ENCODE assay signal across 21 cellular contexts in genomic region chr7:90721869-90722431, GRCh38.
DNase-seq lines count a peak whose midpoint lies in the region; ATAC-seq and TF ChIP-seq lines count a peak whose summit lies in the region.
"Had no signal": no experiment of that assay in that cellular context is flagged by ENCODE, and none has a peak within 500 bp of the region (broad histone marks: within the 10 kb centered on the region; RNA-seq: fewer than 3 reads in every experiment).

No MANE protein-coding gene starts in this region.

- WGBS in gastroesophageal sphincter (ENCODE audit: low coverage in 1 of 2), 2 donors = 47 to 61% methylated on average over 6 to 7 of the region's 7 CpGs

- H3K4me3 ChIP-seq in right atrium auricular region (no peak overlapping the region), gastroesophageal sphincter (peak overlapping the region in 1 of 2 donors; percentile 10)
- H3K4me3 ChIP-seq: ascending aorta, mucosa of descending colon, ovary had no signal

- TF ChIP-seq EP300 in gastroesophageal sphincter (IDR thresholded peaks at IDR 0.05) = no peak

- H3K4me1 Mint-ChIP-seq in osteocyte (ENCODE audit: unreplicated experiment) = peaks cover 94% of the 10 kb centered on the region
- H3K4me1 Mint-ChIP-seq: activated CD4-positive, alpha-beta T cell treated with anti-CD3 and anti-CD28 coated beads, Interleukin-2, amount 10 ng/mL, durations not matched to agents 7 days and 5 days; activated naive CD4-positive, alpha-beta T cell treated with anti-CD3 and anti-CD28 coated beads, Interleukin-2, amount 10 ng/mL, durations not matched to agents 7 days and 5 days had no signal

- H3K4me1 ChIP-seq in right atrium auricular region (peaks cover 0 to 24% of the 10 kb centered on the region in 2 donors), gastroesophageal sphincter (peaks cover 7 to 56% (median 23%) of the 10 kb centered on the region in 3 donors)

- H3K36me3 ChIP-seq in right atrium auricular region (no peaks in the 10 kb centered on the region), gastroesophageal sphincter (no peaks in the 10 kb centered on the region)
- H3K36me3 ChIP-seq: ascending aorta, ovary had no signal

- no peak for TF ChIP-seq POLR2A in gastroesophageal sphincter (IDR thresholded peaks at IDR 0.05)

- no peaks in the 10 kb centered on the region for H3K9me3 Mint-ChIP-seq in osteocyte (ENCODE audit: unreplicated experiment)
- H3K9me3 Mint-ChIP-seq: activated CD4-positive, alpha-beta T cell treated with anti-CD3 and anti-CD28 coated beads, Interleukin-2, amount 10 ng/mL, durations not matched to agents 7 days and 5 days; activated naive CD4-positive, alpha-beta T cell treated with anti-CD3 and anti-CD28 coated beads, Interleukin-2, amount 10 ng/mL, durations not matched to agents 7 days and 5 days had no signal

- TF ChIP-seq CTCF in right atrium auricular region (IDR thresholded peaks at IDR 0.05) = no peak
- no peak for TF ChIP-seq CTCF in gastroesophageal sphincter (IDR thresholded peaks at IDR 0.05)
- TF ChIP-seq CTCF in osteocyte (IDR thresholded peaks at IDR 0.05) = no peak

- H3K27me3 ChIP-seq in right atrium auricular region (no peaks in the 10 kb centered on the region), gastroesophageal sphincter (no peaks in the 10 kb centered on the region)
- H3K27me3 ChIP-seq: ascending aorta, ovary had no signal

- H3K27ac ChIP-seq in right atrium auricular region = peak overlapping the region; percentile 28 to 46
- H3K27ac ChIP-seq in gastroesophageal sphincter = peak overlapping the region in 3 of 4 donors; percentile 4 to 39 (median 34)
- H3K27ac ChIP-seq: HL-60, ovary had no signal

- H3K4me3 Mint-ChIP-seq in osteocyte (ENCODE audit: unreplicated experiment) = peak overlapping the region; percentile 15
- H3K4me3 Mint-ChIP-seq: activated CD4-positive, alpha-beta T cell treated with anti-CD3 and anti-CD28 coated beads, Interleukin-2, amount 10 ng/mL, durations not matched to agents 7 days and 5 days; activated naive CD4-positive, alpha-beta T cell treated with anti-CD3 and anti-CD28 coated beads, Interleukin-2, amount 10 ng/mL, durations not matched to agents 7 days and 5 days had no signal

- peaks cover 5% of the 10 kb centered on the region for H3K36me3 Mint-ChIP-seq in osteocyte (ENCODE audit: unreplicated experiment)
- H3K36me3 Mint-ChIP-seq: activated naive CD4-positive, alpha-beta T cell treated with anti-CD3 and anti-CD28 coated beads, Interleukin-2, amount 10 ng/mL, durations not matched to agents 7 days and 5 days had no signal

- H3K27me3 Mint-ChIP-seq in osteocyte (ENCODE audit: unreplicated experiment) = no peaks in the 10 kb centered on the region
- H3K27me3 Mint-ChIP-seq: activated CD4-positive, alpha-beta T cell treated with anti-CD3 and anti-CD28 coated beads, Interleukin-2, amount 10 ng/mL, durations not matched to agents 7 days and 5 days; activated naive CD4-positive, alpha-beta T cell treated with anti-CD3 and anti-CD28 coated beads, Interleukin-2, amount 10 ng/mL, durations not matched to agents 7 days and 5 days had no signal

- H3K27ac Mint-ChIP-seq in osteocyte (ENCODE audit: unreplicated experiment) = peak overlapping the region; percentile 91
- H3K27ac Mint-ChIP-seq: activated CD4-positive, alpha-beta T cell treated with anti-CD3 and anti-CD28 coated beads, Interleukin-2, amount 10 ng/mL, durations not matched to agents 7 days and 5 days; activated naive CD4-positive, alpha-beta T cell treated with anti-CD3 and anti-CD28 coated beads, Interleukin-2, amount 10 ng/mL, durations not matched to agents 7 days and 5 days had no signal

- DNase-seq in right atrium auricular region (ENCODE audit: low spot score) (no peak), left cardiac atrium (no peak), osteocyte (ENCODE audit: extremely low spot score, unreplicated experiment) (no peak), islet precursor cell (no peak)
- no peak for DNase-seq in stimulated activated CD4-positive, alpha-beta T cell treated with anti-CD3 and anti-CD28 coated beads, Interleukin-1b, Interleukin-23, amount 100 ng/mL, for 48 hours
- DNase-seq: activated CD4-positive, alpha-beta T cell treated with anti-CD3 and anti-CD28 coated beads, Interleukin-2, amount 10 ng/mL, durations not matched to agents 7 days and 5 days; activated naive CD4-positive, alpha-beta T cell treated with anti-CD3 and anti-CD28 coated beads, Interleukin-2, amount 10 ng/mL, durations not matched to agents 7 days and 5 days; activated T-cell treated with anti-CD3 and anti-CD28 coated beads for 4 hours; C1 segment of cervical spinal cord; DMS153; MV-4-11; NCI-H1930; ovary; stimulated activated CD4-positive, alpha-beta T cell treated with anti-CD3 and anti-CD28 coated beads, Interleukin-4, amount 100 ng/mL, for 1 hour; substantia nigra had no signal

- ATAC-seq in left cardiac atrium = no peak
- no peak for ATAC-seq in gastroesophageal sphincter
- no peak for ATAC-seq in HG02623 (IDR thresholded peaks at IDR 0.05; ENCODE audit: unreplicated experiment)
- no peak for ATAC-seq in HG03354 (IDR thresholded peaks at IDR 0.05; ENCODE audit: poor library complexity, severe bottlenecking, unreplicated experiment)

- intact Hi-C loops in left cardiac atrium (cut with DNase I) = no loop called here

- H3K9me3 ChIP-seq in right atrium auricular region = no peaks in the 10 kb centered on the region
- H3K9me3 ChIP-seq in gastroesophageal sphincter = no peaks in the 10 kb centered on the region
- H3K9me3 ChIP-seq: ascending aorta, mucosa of descending colon, ovary had no signal
